ENCODE assay signal across 16 cellular contexts in the genomic region with DNA sequence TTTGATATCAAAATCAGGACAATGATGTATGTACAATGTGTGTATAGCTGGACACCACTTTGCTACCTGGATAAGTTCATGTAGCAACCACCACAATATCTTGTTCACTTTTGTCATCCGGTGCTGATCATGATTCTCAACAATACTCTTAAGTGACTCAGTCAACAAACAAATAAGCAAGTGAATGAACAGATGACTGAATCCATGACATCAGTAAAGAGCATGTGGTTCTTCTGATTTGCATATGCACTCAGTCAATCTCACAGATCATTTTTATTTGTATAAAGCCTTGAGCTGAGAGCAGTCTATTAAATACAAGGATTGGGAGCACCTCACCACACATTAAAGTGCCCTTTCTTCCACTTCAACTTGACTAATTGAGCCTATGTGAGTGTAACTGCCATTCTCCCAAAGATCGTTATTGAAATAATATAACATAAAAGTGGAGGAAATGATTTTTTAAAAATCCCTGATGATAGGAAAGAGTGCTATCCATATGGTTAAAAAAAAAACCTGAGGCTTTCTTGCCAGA.
DNase-seq lines count a peak whose midpoint lies in the region; ATAC-seq and TF ChIP-seq lines count a peak whose summit lies in the region.
"Had no signal": no experiment of that assay in that cellular context is flagged by ENCODE, and none has a peak within 500 bp of the region (broad histone marks: within the 10 kb centered on the region; RNA-seq: fewer than 3 reads in every experiment).

No MANE protein-coding gene starts in this region.

- H3K9me2 ChIP-seq in PC-3 (replicated peaks; ENCODE audit: low read length), result no peaks in the 10 kb centered on the region
- no peaks in the 10 kb centered on the region for H3K9me2 ChIP-seq in MM.1S (replicated peaks; ENCODE audit: insufficient read depth, low read length)

- no peaks in the 10 kb centered on the region for H3K4me1 ChIP-seq in PC-3 (ENCODE audit: insufficient read depth, low read length)
- H3K4me1 ChIP-seq in MM.1S (ENCODE audit: low read length), result peaks cover 12% of the 10 kb centered on the region
- H3K4me1 ChIP-seq: prostate gland, SJCRH30, testis had no signal

- H2AFZ ChIP-seq in PC-3 (ENCODE audit: low read length), result no peak overlapping the region
- H2AFZ ChIP-seq in MM.1S (ENCODE audit: low read length), result no peak overlapping the region

- no peaks in the 10 kb centered on the region for H3K27me3 ChIP-seq in PC-3 (ENCODE audit: low read length)
- H3K27me3 ChIP-seq in MM.1S (replicated peaks; ENCODE audit: insufficient read depth, low read length), result no peaks in the 10 kb centered on the region
- no peaks in the 10 kb centered on the region for H3K27me3 ChIP-seq in dorsolateral prefrontal cortex
- H3K27me3 ChIP-seq: testis had no signal

- CTCF ChIA-PET in PC-3 (lab: Charles Lee), result no interaction called here

- H3K9ac ChIP-seq in PC-3 (ENCODE audit: low read length), result no peak overlapping the region
- no peak overlapping the region for H3K9ac ChIP-seq in MM.1S (ENCODE audit: low read length)

- DNase-seq in DMS53 (lab: John Stamatoyannopoulos, UW), result peak; percentile 97
- DNase-seq in NCI-H1105 (lab: John Stamatoyannopoulos, UW), result peak; percentile 42
- DNase-seq in PC-3, result peak; percentile 48
- no peak for DNase-seq in SW 1271 (lab: John Stamatoyannopoulos, UW)
- no peak for DNase-seq in MM.1S
- no peak for DNase-seq in dorsolateral prefrontal cortex
- DNase-seq: CD4-positive, alpha-beta T cell; hippocampal formation; NCI-H446 treated with DMSO at 0.1 percent for 48 hours; nephron progenitor cell; SJCRH30; testis had no signal

- no peaks in the 10 kb centered on the region for H3K79me2 ChIP-seq in PC-3 (ENCODE audit: low read length)
- H3K79me2 ChIP-seq in MM.1S (ENCODE audit: low read length), result no peaks in the 10 kb centered on the region

- H3K4me2 ChIP-seq in PC-3 (ENCODE audit: low read length), result no peak overlapping the region
- H3K4me2 ChIP-seq in MM.1S (ENCODE audit: low read depth, low read length), result no peak overlapping the region
- H3K4me2 ChIP-seq: smooth muscle cell had no signal

- no peak for TF ChIP-seq CTCF in PC-3 (conservative IDR thresholded peaks at IDR 0.05; ENCODE audit: low read depth, low read length)
- TF ChIP-seq CTCF in MM.1S (IDR thresholded peaks at IDR 0.05; ENCODE audit: low read length), result no peak
- no peak for TF ChIP-seq CTCF in dorsolateral prefrontal cortex (IDR thresholded peaks at IDR 0.05 in 54 of 56, conservative IDR thresholded peaks at IDR 0.05 in 2 of 56; ENCODE audit: low read depth in 1 of 56, partially characterized antibody in 56 of 56)

- H4K20me1 ChIP-seq in PC-3 (ENCODE audit: low read length), result no peaks in the 10 kb centered on the region
- no peaks in the 10 kb centered on the region for H4K20me1 ChIP-seq in MM.1S (ENCODE audit: insufficient read depth, low read length)

- POLR2A ChIA-PET in PC-3 (lab: Charles Lee; ENCODE audit: unreplicated experiment), result interaction anchor here (0.7 kb wide), 1 partner anchor 628 kb away, joined by 3 read pairs; no protein-coding TSS in a partner anchor

- peak; percentile 68 for ATAC-seq in GM18907 (IDR thresholded peaks at IDR 0.05; ENCODE audit: unreplicated experiment)
- no peak for ATAC-seq in PC-3
- ATAC-seq in HG03045 (IDR thresholded peaks at IDR 0.05; ENCODE audit: unreplicated experiment), result no peak

- no peaks in the 10 kb centered on the region for H3F3A ChIP-seq in PC-3 (ENCODE audit: low read length, unreplicated experiment)
- no peaks in the 10 kb centered on the region for H3F3A ChIP-seq in MM.1S (ENCODE audit: insufficient read depth, low read length)

- H3K9me3 ChIP-seq in PC-3 (ENCODE audit: low read length) (no peaks in the 10 kb centered on the region), MM.1S (replicated peaks; ENCODE audit: insufficient read depth, low read length) (no peaks in the 10 kb centered on the region)
- H3K9me3 ChIP-seq: prostate gland, SJCRH30, testis had no signal

- H3K27ac ChIP-seq in PC-3 (ENCODE audit: low read length), result no peak overlapping the region
- no peak overlapping the region for H3K27ac ChIP-seq in MM.1S (ENCODE audit: low read length)
- H3K27ac ChIP-seq in dorsolateral prefrontal cortex, result no peak overlapping the region
- H3K27ac ChIP-seq: prostate gland, SJCRH30, testis had no signal

- H3K36me3 ChIP-seq in PC-3 (ENCODE audit: low read depth, low read length), result no peaks in the 10 kb centered on the region
- H3K36me3 ChIP-seq in MM.1S (replicated peaks; ENCODE audit: insufficient read depth, low read length), result no peaks in the 10 kb centered on the region
- H3K36me3 ChIP-seq: prostate gland, SJCRH30 had no signal

- no TSS peak for BruUV-seq in PC-3 (replicated peaks; lab: Mats Ljungman, UMichigan)

- intact Hi-C loops in PC-3 (cut with micrococcal nuclease), result no loop called here
- intact Hi-C loops in dorsolateral prefrontal cortex (cut with DNase I), result no loop called here

- H3K4me3 ChIP-seq in PC-3 (ENCODE audit: low read length), result no peak overlapping the region
- no peak overlapping the region for H3K4me3 ChIP-seq in MM.1S (ENCODE audit: low read length)
- no peak overlapping the region for H3K4me3 ChIP-seq in dorsolateral prefrontal cortex
- H3K4me3 ChIP-seq: prostate gland, SJCRH30, smooth muscle cell, testis had no signal

Comparison
In these comparisons a context has a peak if more than half of its experiments do, and no peak if none do; other contexts are left out.
1. DNase-seq: peak in DMS53 (single experiment), NCI-H1105 (single experiment) and PC-3 (single experiment); none in SW 1271 (0 of 2), MM.1S (single experiment) and dorsolateral prefrontal cortex (0 of 10).